ENCODE assay signal across 21 cellular contexts in the genomic region with DNA sequence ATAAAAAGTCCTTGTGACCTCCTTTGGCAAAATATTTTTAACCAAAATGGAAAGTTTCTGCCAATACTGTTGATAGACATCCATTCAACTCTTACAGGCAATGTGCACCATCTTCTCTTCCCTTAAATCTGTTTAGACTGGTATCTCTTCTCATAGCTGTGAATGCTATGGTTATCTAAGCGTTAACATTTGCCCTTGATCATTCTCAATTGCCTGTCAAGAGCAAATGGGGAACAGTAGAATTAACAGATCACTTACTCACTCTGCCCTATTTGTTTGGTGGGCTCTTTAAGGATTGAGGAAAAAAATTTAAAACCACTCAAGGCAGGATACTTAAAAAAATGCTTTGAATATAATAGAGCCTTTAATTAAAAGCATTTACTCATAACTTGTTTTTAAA.
"Had no signal": no experiment of that assay in that cellular context is flagged by ENCODE, and none has a peak within 500 bp of the region (broad histone marks: within the 10 kb centered on the region; RNA-seq: fewer than 3 reads in every experiment).

No MANE protein-coding gene starts in this region.

- H3K36me3 ChIP-seq: esophagus squamous epithelium, neural progenitor cell, prostate gland, right atrium auricular region, suprapubic skin, vagina had no signal

- H3K4me2 ChIP-seq: neural progenitor cell had no signal

- H3K9me3 ChIP-seq: esophagus squamous epithelium, prostate gland, right atrium auricular region, suprapubic skin, vagina had no signal

- H2AFZ ChIP-seq: neural progenitor cell had no signal

- H3K27me3 ChIP-seq: esophagus squamous epithelium, neural progenitor cell, right atrium auricular region, suprapubic skin, vagina had no signal

- H3K4me3 ChIP-seq: esophagus squamous epithelium, lung, mucosa of descending colon, neural progenitor cell, prostate gland, right atrium auricular region, smooth muscle cell, suprapubic skin, vagina had no signal

- H3K4me1 ChIP-seq: esophagus squamous epithelium, neural progenitor cell, prostate gland, right atrium auricular region, suprapubic skin, vagina had no signal

- H3K9ac ChIP-seq: neural progenitor cell had no signal

- DNase-seq: cortex of kidney; effector memory CD8-positive, alpha-beta T cell; erythroblast; esophagus squamous epithelium; kidney; mucosa of descending colon; naive thymus-derived CD4-positive, alpha-beta T cell; stimulated activated CD4-positive, alpha-beta T cell treated with anti-CD3 and anti-CD28 coated beads, Interleukin-12 subunit alpha, Interleukin-12 subunit beta, amount 100 ng/mL, for 4 hours; stimulated activated CD4-positive, alpha-beta T cell treated with anti-CD3 and anti-CD28 coated beads, Interleukin-1b, Interleukin-23, amount 100 ng/mL, for 48 hours; stimulated activated CD4-positive, alpha-beta T cell treated with anti-CD3 and anti-CD28 coated beads, Interleukin-4, amount 100 ng/mL, for 1 hour; stimulated activated CD8-positive, alpha-beta memory T cell treated with anti-CD3 and anti-CD28 coated beads, Interleukin-4, amount 100 ng/mL, for 48 hours; stimulated activated naive CD4-positive, alpha-beta T cell; stimulated activated naive CD8-positive, alpha-beta T cell treated with anti-CD3 and anti-CD28 coated beads, Interleukin-15, amount 100 ng/mL, for 72 hours; trophoblast cell had no signal

- H3K27ac ChIP-seq: esophagus squamous epithelium, neural progenitor cell, prostate gland, right atrium auricular region, suprapubic skin, vagina had no signal
